2 cellular contexts compared by ENCODE assay signal in genomic region chr19:8001995-8002849, GRCh38.
TF ChIP-seq lines count a peak whose summit lies in the region.

No MANE protein-coding gene starts in this region.

TF ChIP-seq in GM23338, 12 proteins besides CTCF, POLR2A, EP300 and RAD21 (continued from another document):
- no peak for TF ChIP-seq EZH2 (IDR thresholded peaks at IDR 0.05; ENCODE audit: low read depth, unreplicated experiment)
- TF ChIP-seq, protein P1, sequence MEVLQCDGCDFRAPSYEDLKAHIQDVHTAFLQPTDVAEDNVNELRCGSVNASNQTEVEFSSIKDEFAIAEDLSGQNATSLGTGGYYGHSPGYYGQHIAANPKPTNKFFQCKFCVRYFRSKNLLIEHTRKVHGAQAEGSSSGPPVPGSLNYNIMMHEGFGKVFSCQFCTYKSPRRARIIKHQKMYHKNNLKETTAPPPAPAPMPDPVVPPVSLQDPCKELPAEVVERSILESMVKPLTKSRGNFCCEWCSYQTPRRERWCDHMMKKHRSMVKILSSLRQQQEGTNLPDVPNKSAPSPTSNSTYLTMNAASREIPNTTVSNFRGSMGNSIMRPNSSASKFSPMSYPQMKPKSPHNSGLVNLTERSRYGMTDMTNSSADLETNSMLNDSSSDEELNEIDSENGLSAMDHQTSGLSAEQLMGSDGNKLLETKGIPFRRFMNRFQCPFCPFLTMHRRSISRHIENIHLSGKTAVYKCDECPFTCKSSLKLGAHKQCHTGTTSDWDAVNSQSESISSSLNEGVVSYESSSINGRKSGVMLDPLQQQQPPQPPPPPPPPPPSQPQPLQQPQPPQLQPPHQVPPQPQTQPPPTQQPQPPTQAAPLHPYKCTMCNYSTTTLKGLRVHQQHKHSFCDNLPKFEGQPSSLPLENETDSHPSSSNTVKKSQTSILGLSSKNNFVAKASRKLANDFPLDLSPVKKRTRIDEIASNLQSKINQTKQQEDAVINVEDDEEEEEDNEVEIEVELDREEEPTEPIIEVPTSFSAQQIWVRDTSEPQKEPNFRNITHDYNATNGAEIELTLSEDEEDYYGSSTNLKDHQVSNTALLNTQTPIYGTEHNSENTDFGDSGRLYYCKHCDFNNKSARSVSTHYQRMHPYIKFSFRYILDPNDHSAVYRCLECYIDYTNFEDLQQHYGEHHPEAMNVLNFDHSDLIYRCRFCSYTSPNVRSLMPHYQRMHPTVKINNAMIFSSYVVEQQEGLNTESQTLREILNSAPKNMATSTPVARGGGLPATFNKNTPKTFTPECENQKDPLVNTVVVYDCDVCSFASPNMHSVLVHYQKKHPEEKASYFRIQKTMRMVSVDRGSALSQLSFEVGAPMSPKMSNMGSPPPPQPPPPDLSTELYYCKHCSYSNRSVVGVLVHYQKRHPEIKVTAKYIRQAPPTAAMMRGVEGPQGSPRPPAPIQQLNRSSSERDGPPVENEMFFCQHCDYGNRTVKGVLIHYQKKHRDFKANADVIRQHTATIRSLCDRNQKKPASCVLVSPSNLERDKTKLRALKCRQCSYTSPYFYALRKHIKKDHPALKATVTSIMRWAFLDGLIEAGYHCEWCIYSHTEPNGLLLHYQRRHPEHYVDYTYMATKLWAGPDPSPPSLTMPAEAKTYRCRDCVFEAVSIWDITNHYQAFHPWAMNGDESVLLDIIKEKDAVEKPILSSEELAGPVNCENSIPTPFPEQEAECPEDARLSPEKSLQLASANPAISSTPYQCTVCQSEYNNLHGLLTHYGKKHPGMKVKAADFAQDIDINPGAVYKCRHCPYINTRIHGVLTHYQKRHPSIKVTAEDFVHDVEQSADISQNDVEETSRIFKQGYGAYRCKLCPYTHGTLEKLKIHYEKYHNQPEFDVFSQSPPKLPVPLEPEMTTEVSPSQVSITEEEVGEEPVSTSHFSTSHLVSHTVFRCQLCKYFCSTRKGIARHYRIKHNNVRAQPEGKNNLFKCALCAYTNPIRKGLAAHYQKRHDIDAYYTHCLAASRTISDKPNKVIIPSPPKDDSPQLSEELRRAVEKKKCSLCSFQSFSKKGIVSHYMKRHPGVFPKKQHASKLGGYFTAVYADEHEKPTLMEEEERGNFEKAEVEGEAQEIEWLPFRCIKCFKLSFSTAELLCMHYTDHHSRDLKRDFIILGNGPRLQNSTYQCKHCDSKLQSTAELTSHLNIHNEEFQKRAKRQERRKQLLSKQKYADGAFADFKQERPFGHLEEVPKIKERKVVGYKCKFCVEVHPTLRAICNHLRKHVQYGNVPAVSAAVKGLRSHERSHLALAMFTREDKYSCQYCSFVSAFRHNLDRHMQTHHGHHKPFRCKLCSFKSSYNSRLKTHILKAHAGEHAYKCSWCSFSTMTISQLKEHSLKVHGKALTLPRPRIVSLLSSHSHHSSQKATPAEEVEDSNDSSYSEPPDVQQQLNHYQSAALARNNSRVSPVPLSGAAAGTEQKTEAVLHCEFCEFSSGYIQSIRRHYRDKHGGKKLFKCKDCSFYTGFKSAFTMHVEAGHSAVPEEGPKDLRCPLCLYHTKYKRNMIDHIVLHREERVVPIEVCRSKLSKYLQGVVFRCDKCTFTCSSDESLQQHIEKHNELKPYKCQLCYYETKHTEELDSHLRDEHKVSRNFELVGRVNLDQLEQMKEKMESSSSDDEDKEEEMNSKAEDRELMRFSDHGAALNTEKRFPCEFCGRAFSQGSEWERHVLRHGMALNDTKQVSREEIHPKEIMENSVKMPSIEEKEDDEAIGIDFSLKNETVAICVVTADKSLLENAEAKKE (CRISPR knock-in tag; IDR thresholded peaks at IDR 0.05), result no peak
- no peak for TF ChIP-seq NANOG (IDR thresholded peaks at IDR 0.05; ENCODE audit: borderline replicate concordance)
- no peak for TF ChIP-seq ETS1 (IDR thresholded peaks at IDR 0.05)
- no peak for TF ChIP-seq POLR2AphosphoS5 (IDR thresholded peaks at IDR 0.05; ENCODE audit: low read depth)
- TF ChIP-seq CREB1 (CRISPR knock-in tag; IDR thresholded peaks at IDR 0.05; ENCODE audit: low read depth), result no peak

TF ChIP-seq in WTC11, 78 proteins besides CTCF, POLR2A, EP300 and RAD21 (continued from another document):
- 0 out of 2 replicates have a peak, but pooled peaks have one; percentile 38 for TF ChIP-seq ZBTB21 (CRISPR knock-in tag; IDR thresholded peaks at IDR 0.05; ENCODE audit: borderline replicate concordance)
- no peak for TF ChIP-seq ZNF317 (CRISPR knock-in tag; IDR thresholded peaks at IDR 0.05; ENCODE audit: borderline replicate concordance, low read depth)
- TF ChIP-seq, protein P2, sequence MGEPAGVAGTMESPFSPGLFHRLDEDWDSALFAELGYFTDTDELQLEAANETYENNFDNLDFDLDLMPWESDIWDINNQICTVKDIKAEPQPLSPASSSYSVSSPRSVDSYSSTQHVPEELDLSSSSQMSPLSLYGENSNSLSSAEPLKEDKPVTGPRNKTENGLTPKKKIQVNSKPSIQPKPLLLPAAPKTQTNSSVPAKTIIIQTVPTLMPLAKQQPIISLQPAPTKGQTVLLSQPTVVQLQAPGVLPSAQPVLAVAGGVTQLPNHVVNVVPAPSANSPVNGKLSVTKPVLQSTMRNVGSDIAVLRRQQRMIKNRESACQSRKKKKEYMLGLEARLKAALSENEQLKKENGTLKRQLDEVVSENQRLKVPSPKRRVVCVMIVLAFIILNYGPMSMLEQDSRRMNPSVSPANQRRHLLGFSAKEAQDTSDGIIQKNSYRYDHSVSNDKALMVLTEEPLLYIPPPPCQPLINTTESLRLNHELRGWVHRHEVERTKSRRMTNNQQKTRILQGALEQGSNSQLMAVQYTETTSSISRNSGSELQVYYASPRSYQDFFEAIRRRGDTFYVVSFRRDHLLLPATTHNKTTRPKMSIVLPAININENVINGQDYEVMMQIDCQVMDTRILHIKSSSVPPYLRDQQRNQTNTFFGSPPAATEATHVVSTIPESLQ (CRISPR knock-in tag; IDR thresholded peaks at IDR 0.05), result no peak
- TF ChIP-seq, protein P3, sequence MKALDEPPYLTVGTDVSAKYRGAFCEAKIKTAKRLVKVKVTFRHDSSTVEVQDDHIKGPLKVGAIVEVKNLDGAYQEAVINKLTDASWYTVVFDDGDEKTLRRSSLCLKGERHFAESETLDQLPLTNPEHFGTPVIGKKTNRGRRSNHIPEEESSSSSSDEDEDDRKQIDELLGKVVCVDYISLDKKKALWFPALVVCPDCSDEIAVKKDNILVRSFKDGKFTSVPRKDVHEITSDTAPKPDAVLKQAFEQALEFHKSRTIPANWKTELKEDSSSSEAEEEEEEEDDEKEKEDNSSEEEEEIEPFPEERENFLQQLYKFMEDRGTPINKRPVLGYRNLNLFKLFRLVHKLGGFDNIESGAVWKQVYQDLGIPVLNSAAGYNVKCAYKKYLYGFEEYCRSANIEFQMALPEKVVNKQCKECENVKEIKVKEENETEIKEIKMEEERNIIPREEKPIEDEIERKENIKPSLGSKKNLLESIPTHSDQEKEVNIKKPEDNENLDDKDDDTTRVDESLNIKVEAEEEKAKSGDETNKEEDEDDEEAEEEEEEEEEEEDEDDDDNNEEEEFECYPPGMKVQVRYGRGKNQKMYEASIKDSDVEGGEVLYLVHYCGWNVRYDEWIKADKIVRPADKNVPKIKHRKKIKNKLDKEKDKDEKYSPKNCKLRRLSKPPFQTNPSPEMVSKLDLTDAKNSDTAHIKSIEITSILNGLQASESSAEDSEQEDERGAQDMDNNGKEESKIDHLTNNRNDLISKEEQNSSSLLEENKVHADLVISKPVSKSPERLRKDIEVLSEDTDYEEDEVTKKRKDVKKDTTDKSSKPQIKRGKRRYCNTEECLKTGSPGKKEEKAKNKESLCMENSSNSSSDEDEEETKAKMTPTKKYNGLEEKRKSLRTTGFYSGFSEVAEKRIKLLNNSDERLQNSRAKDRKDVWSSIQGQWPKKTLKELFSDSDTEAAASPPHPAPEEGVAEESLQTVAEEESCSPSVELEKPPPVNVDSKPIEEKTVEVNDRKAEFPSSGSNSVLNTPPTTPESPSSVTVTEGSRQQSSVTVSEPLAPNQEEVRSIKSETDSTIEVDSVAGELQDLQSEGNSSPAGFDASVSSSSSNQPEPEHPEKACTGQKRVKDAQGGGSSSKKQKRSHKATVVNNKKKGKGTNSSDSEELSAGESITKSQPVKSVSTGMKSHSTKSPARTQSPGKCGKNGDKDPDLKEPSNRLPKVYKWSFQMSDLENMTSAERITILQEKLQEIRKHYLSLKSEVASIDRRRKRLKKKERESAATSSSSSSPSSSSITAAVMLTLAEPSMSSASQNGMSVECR (CRISPR knock-in tag; IDR thresholded peaks at IDR 0.05; ENCODE audit: borderline replicate concordance), result 0 out of 2 replicates have a peak, but pooled peaks have one; percentile 33
- TF ChIP-seq HMGXB4 (CRISPR knock-in tag; IDR thresholded peaks at IDR 0.05), result peak; percentile 82; the same call in 1 of the 2 replicates
- TF ChIP-seq ETV6 (CRISPR knock-in tag; IDR thresholded peaks at IDR 0.05), result no peak
- TF ChIP-seq TEAD1 (CRISPR knock-in tag; IDR thresholded peaks at IDR 0.05), result 0 out of 2 replicates have a peak, but pooled peaks have one; percentile 23
